In genomic region chr1:50369830-50370229, GRCh38 we compare ENCODE assay signal across 13 cellular contexts. TPM values are rescaled to one million over a fixed set of nuclear protein-coding genes. Genes with fewer than 3 reads are reported as not detected.
DNase-seq lines count a peak whose midpoint lies in the region; ATAC-seq and TF ChIP-seq lines count a peak whose summit lies in the region.
"Had no signal": no experiment of that assay in that cellular context is flagged by ENCODE, and none has a peak within 500 bp of the region (broad histone marks: within the 10 kb centered on the region; RNA-seq: fewer than 3 reads in every experiment).

No MANE protein-coding gene starts in this region.

- in situ Hi-C loops in GM13977 (cut with MboI; ENCODE audit: low pct_unique_long_range_greater_than_20kb, low sequenced_read_pairs, unreplicated experiment) = no loop called here

- H3K27ac Mint-ChIP-seq in CD14-positive monocyte = no peak overlapping the region
- H3K27ac Mint-ChIP-seq: activated CD4-positive, alpha-beta T cell treated with anti-CD3 and anti-CD28 coated beads for 36 hours had no signal

- H3K4me3 ChIP-seq in AG04450 (ENCODE audit: low read depth, low read length) = no peak overlapping the region
- H3K4me3 ChIP-seq in epithelial cell of esophagus (ENCODE audit: low read length) = no peak overlapping the region
- no peak overlapping the region for H3K4me3 ChIP-seq in upper lobe of left lung

- no peaks in the 10 kb centered on the region for H3K36me3 ChIP-seq in upper lobe of left lung

- POLR2A ChIA-PET in AG04450 (lab: Yijun Ruan, JAX) = no interaction called here

- H3K36me3 Mint-ChIP-seq in CD14-positive monocyte = no peaks in the 10 kb centered on the region

- DNase-seq in AG04450 (ENCODE audit: low read depth, low spot score) = no peak
- DNase-seq in GM13977 (ENCODE audit: low spot score) = no peak
- peak; percentile 58 for DNase-seq in NCI-H774 (lab: John Stamatoyannopoulos, UW)
- peak; percentile 26 for DNase-seq in epithelial cell of esophagus (ENCODE audit: low read depth)
- no peak for DNase-seq in CD14-positive monocyte (ENCODE audit: low spot score)
- DNase-seq in upper lobe of left lung = no peak
- DNase-seq: activated CD4-positive, alpha-beta T cell treated with anti-CD3 and anti-CD28 coated beads for 36 hours; activated naive CD4-positive, alpha-beta T cell treated with Interleukin-2 at 50 U/mL for 16 hours; Right ventricle myocardium superior had no signal

- TF ChIP-seq EP300 in upper lobe of left lung (IDR thresholded peaks at IDR 0.05) = no peak

- H3K27me3 Mint-ChIP-seq in CD14-positive monocyte (ENCODE audit: low read depth in 3 of 3) = peaks cover 26 to 45% (median 29%) of the 10 kb centered on the region in 3 donors

- intact Hi-C loops in CD14-positive monocyte (cut with micrococcal nuclease) = loop anchor here (5.0 kb wide), 2 partner anchors 237 to 332 kb away; no protein-coding TSS in a partner anchor

- no peak for TF ChIP-seq POLR2A in upper lobe of left lung (IDR thresholded peaks at IDR 0.05)

- no peak overlapping the region for H3K4me3 Mint-ChIP-seq in CD14-positive monocyte
- H3K4me3 Mint-ChIP-seq: activated CD4-positive, alpha-beta T cell treated with anti-CD3 and anti-CD28 coated beads for 36 hours had no signal

- CTCF ChIA-PET in AG04450 (lab: Charles Lee) = interaction anchor here (0.5 to 3.6 kb wide), 5 partner anchors 14 to 334 kb away, joined by 3 to 34 read pairs (median 6); no protein-coding TSS in a partner anchor

- ATAC-seq in HG02610 (IDR thresholded peaks at IDR 0.05; ENCODE audit: unreplicated experiment) (no peak), HG03135 (IDR thresholded peaks at IDR 0.05; ENCODE audit: unreplicated experiment) (no peak), upper lobe of left lung (ENCODE audit: low FRiP score in 2 of 2) (no peak)
- ATAC-seq: activated CD4-positive, alpha-beta T cell treated with anti-CD3 and anti-CD28 coated beads for 36 hours had no signal

- H3K9me3 ChIP-seq in AG04450 (ENCODE audit: control insufficient read depth, insufficient read depth, low read length) (no peaks in the 10 kb centered on the region), upper lobe of left lung (no peaks in the 10 kb centered on the region)

- H3K4me1 ChIP-seq in upper lobe of left lung = peaks cover 0 to 6% (median 2%) of the 10 kb centered on the region in 4 donors

- H3K9me3 Mint-ChIP-seq in CD14-positive monocyte = peaks cover 0 to 10% (median 5%) of the 10 kb centered on the region in 7 donors

- peaks cover 10% of the 10 kb centered on the region for H3K27me3 ChIP-seq in AG04450 (ENCODE audit: control insufficient read depth, insufficient read depth, low read length)
- no peaks in the 10 kb centered on the region for H3K27me3 ChIP-seq in upper lobe of left lung

- TF ChIP-seq CTCF in AG04450 (IDR thresholded peaks at IDR 0.05; ENCODE audit: low read depth, low read length) = 0 out of 2 replicates have a peak, but pooled peaks have one; percentile 10
- peak; percentile 43 for TF ChIP-seq CTCF in GM13977 (IDR thresholded peaks at IDR 0.05; ENCODE audit: extremely low read depth, insufficient read depth, missing control alignments)
- TF ChIP-seq CTCF in epithelial cell of esophagus (IDR thresholded peaks at IDR 0.05; ENCODE audit: insufficient read depth, low read depth, low read length, missing control alignments) = peak; percentile 52
- TF ChIP-seq CTCF in CD14-positive monocyte (IDR thresholded peaks at IDR 0.05) = no peak
- peak in 1 of 6 experiments; percentile 8 for TF ChIP-seq CTCF in upper lobe of left lung (IDR thresholded peaks at IDR 0.05)

- H3K4me1 Mint-ChIP-seq in CD14-positive monocyte = peaks cover 3% of the 10 kb centered on the region

- H3K27ac ChIP-seq in AG04450 (ENCODE audit: low read depth, low read length) (no peak overlapping the region), upper lobe of left lung (no peak overlapping the region)

- 81 to 84% methylated on average over 7 of the region's 7 CpGs for WGBS in upper lobe of left lung, 2 donors

RNA-seq across cellular contexts. Expression of gene DMRTA2, which starts 53.4 kb away (rescaled TPM):
- not detected in 2 replicates for polyA plus RNA-seq in AG04450 (2011; rRNA removed)
- not detected in 2 replicates for polyA minus RNA-seq in AG04450 (2011; rRNA and poly(A)+ RNA removed)
- polyA plus RNA-seq in CD14-positive monocyte = not detected
- total RNA-seq in upper lobe of left lung = under 1 TPM in 2 of 6 donors, not detected in 4; 0.13 to 0.39 TPM
- total RNA-seq: activated CD4-positive, alpha-beta T cell treated with anti-CD3 and anti-CD28 coated beads for 36 hours; LHCN-M2; Right ventricle myocardium superior; subcutaneous adipose tissue had no signal

Comparison
In these comparisons a context has a peak if more than half of its experiments do, and no peak if none do; other contexts are left out.
1. DNase-seq: peak in NCI-H774 (single experiment) and epithelial cell of esophagus (single experiment); none in AG04450 (single experiment), GM13977 (single experiment), CD14-positive monocyte (single experiment) and upper lobe of left lung (0 of 2).